15 cellular contexts compared by ENCODE assay signal in genomic region chr6:91710356-91710755, GRCh38.
DNase-seq lines count a peak whose midpoint lies in the region; ATAC-seq and TF ChIP-seq lines count a peak whose summit lies in the region.
"Had no signal": no experiment of that assay in that cellular context is flagged by ENCODE, and none has a peak within 500 bp of the region (broad histone marks: within the 10 kb centered on the region; RNA-seq: fewer than 3 reads in every experiment).

No MANE protein-coding gene starts in this region.

- no peaks in the 10 kb centered on the region for H3K27me3 Mint-ChIP-seq in GM23338 (ENCODE audit: insufficient read depth, low read depth, poor library complexity)
- H3K27me3 Mint-ChIP-seq: B cell; CD4-positive, alpha-beta memory T cell had no signal

- H3K4me1 Mint-ChIP-seq in GM23338, result no peaks in the 10 kb centered on the region
- H3K4me1 Mint-ChIP-seq: B cell; CD4-positive, alpha-beta memory T cell had no signal

- no peaks in the 10 kb centered on the region for H3K9me2 ChIP-seq in GM23338 (ENCODE audit: insufficient read depth)

- no peaks in the 10 kb centered on the region for H3K4me1 ChIP-seq in GM23338 (ENCODE audit: insufficient read depth)
- H3K4me1 ChIP-seq in uterus, result no peaks in the 10 kb centered on the region

- H3K36me3 ChIP-seq in GM23338 (ENCODE audit: insufficient read depth) (no peaks in the 10 kb centered on the region), uterus (no peaks in the 10 kb centered on the region)

- no peaks in the 10 kb centered on the region for H3K9me3 Mint-ChIP-seq in GM23338

- H3K4me3 ChIP-seq in GM23338 (no peak overlapping the region), uterus (no peak overlapping the region)

- no peaks in the 10 kb centered on the region for H3K9me3 ChIP-seq in uterus

- H3K79me2 ChIP-seq in GM23338 (replicated peaks; ENCODE audit: insufficient read depth), result no peaks in the 10 kb centered on the region

- no peaks in the 10 kb centered on the region for H3F3A ChIP-seq in GM23338 (replicated peaks; ENCODE audit: low read depth)

- TF ChIP-seq POLR2A in uterus (IDR thresholded peaks at IDR 0.05), result no peak

- no peak overlapping the region for H3K4me2 ChIP-seq in GM23338

- DNase-seq in NCI-H748 (lab: John Stamatoyannopoulos, UW; ENCODE audit: unreplicated experiment) (peak; percentile 10), NCI-H748 treated with DMSO at 0.1 percent for 48 hours (lab: John Stamatoyannopoulos, UW) (no peak), GM23338 (ENCODE audit: low spot score) (no peak), foreskin melanocyte (peak; percentile 60), uterus (no peak), DMS79 treated with DMSO at 0.1 percent for 48 hours (lab: John Stamatoyannopoulos, UW) (no peak)
- DNase-seq: 8988T; CD4-positive, alpha-beta memory T cell; COR-L47; GF-D8; HCEC 1CT; HFFc6 had no signal

- H4K20me1 ChIP-seq in GM23338 (replicated peaks; ENCODE audit: insufficient read depth), result no peaks in the 10 kb centered on the region

- no peaks in the 10 kb centered on the region for H3K27me3 ChIP-seq in GM23338 (ENCODE audit: insufficient read depth)
- no peaks in the 10 kb centered on the region for H3K27me3 ChIP-seq in uterus

- intact Hi-C loops in uterus (cut with DNase I; ENCODE audit: low total_unique reads), result no loop called here

- no peak overlapping the region for H2AFZ ChIP-seq in GM23338

- H3K27ac ChIP-seq in GM23338 (ENCODE audit: low read depth) (no peak overlapping the region), uterus (no peak overlapping the region)
- H3K27ac ChIP-seq: C4-2B had no signal

- H3K4me3 Mint-ChIP-seq in GM23338, result no peak overlapping the region
- H3K4me3 Mint-ChIP-seq: B cell; CD4-positive, alpha-beta memory T cell; HFFc6 had no signal

- TF ChIP-seq CTCF in GM23338 (conservative IDR thresholded peaks at IDR 0.05; ENCODE audit: low read depth in 2 of 2), result no peak
- TF ChIP-seq CTCF in uterus (IDR thresholded peaks at IDR 0.05), result no peak

- no peak for ATAC-seq in GM23338
- no peak for ATAC-seq in HG03196 (IDR thresholded peaks at IDR 0.05; ENCODE audit: unreplicated experiment)

- no peaks in the 10 kb centered on the region for H3K36me3 Mint-ChIP-seq in GM23338 (ENCODE audit: low read depth)
- H3K36me3 Mint-ChIP-seq: CD4-positive, alpha-beta memory T cell had no signal

- H3K27ac Mint-ChIP-seq in GM23338, result peak overlapping the region; percentile 36; the same call in 1 of the 2 replicates
- H3K27ac Mint-ChIP-seq: B cell; CD4-positive, alpha-beta memory T cell; HFFc6 had no signal

TF ChIP-seq in GM23338, 12 proteins besides CTCF, POLR2A, EP300 and RAD21 (continues in another document):
- TF ChIP-seq ETS1 (IDR thresholded peaks at IDR 0.05), result no peak
- TF ChIP-seq ZNF462 (CRISPR knock-in tag; IDR thresholded peaks at IDR 0.05), result no peak
- TF ChIP-seq POLR2AphosphoS5 (IDR thresholded peaks at IDR 0.05; ENCODE audit: low read depth), result no peak
- TF ChIP-seq CREB1 (CRISPR knock-in tag; IDR thresholded peaks at IDR 0.05; ENCODE audit: low read depth), result no peak
- TF ChIP-seq ZNF331 (CRISPR knock-in tag; IDR thresholded peaks at IDR 0.05; ENCODE audit: low read depth), result no peak
- TF ChIP-seq ZNF114 (CRISPR knock-in tag; IDR thresholded peaks at IDR 0.05), result no peak
- no peak for TF ChIP-seq REST (IDR thresholded peaks at IDR 0.05; ENCODE audit: unreplicated experiment)
- TF ChIP-seq STAT1 (IDR thresholded peaks at IDR 0.05; ENCODE audit: unreplicated experiment), result no peak
- no peak for TF ChIP-seq JUNB (IDR thresholded peaks at IDR 0.05; ENCODE audit: unreplicated experiment)
- TF ChIP-seq EZH2 (IDR thresholded peaks at IDR 0.05; ENCODE audit: low read depth, unreplicated experiment), result no peak

Comparison
In these comparisons a context has a peak if more than half of its experiments do, and no peak if none do; other contexts are left out.
1. DNase-seq: peak in NCI-H748 (single experiment) and foreskin melanocyte (single experiment); none in NCI-H748 treated with DMSO at 0.1 percent for 48 hours (single experiment), GM23338 (single experiment), uterus (0 of 2) and DMS79 treated with DMSO at 0.1 percent for 48 hours (single experiment).